ENCODE assay signal across 4 cellular contexts in the genomic region with DNA sequence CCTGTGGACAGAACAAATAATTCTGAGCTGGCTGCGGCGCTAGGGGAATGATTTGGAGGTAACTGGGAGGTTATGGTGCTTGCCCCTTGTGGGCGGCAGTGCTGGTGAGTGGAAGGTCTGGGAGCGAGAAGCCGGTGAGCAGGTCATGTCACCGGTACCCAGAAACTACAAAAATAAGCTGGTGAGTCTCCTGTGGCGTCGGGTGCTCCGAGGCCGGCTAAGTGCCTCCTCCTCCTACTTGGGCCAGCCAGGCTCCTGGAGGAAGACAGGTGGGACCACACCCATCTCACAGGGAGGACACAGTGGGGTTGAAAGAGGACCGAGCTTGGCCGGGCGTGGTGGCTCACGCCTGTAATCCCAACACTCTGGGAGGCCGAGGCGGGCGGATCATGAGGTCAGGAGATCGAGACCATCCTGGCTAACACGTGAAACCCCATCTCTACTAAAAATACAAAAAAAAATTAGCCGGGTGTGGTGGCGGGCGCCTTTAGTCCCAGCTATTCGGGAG. TPM values are rescaled to one million over a fixed set of nuclear protein-coding genes. Genes with fewer than 3 reads are reported as not detected.
"Had no signal": no experiment of that assay in that cellular context is flagged by ENCODE, and none has a peak within 500 bp of the region (broad histone marks: within the 10 kb centered on the region; RNA-seq: fewer than 3 reads in every experiment).

No MANE protein-coding gene starts in this region.

RNA-seq across cellular contexts. Expression of gene AMZ1, which starts 4.0 kb away (rescaled TPM):
- total RNA-seq: bronchial epithelial cell, LHCN-M2, NCI-H460, PC-9 had no signal
